ENCODE assay signal across 11 cellular contexts in genomic region chr14:47264842-47265241, GRCh38.
"Had no signal": no experiment of that assay in that cellular context is flagged by ENCODE, and none has a peak within 500 bp of the region (broad histone marks: within the 10 kb centered on the region; RNA-seq: fewer than 3 reads in every experiment).

No MANE protein-coding gene starts in this region.

- H2AFZ ChIP-seq: GM23248, GM23338 had no signal

- DNase-seq: GM23248, GOT3, H7, H9, HCEC 1CT, HFFc6 had no signal

- H3K27ac ChIP-seq: GM23248 had no signal

- H3K4me3 ChIP-seq: GM23248, GM23338, HAP-1 had no signal

- H3K4me2 ChIP-seq: GM23338 had no signal

- H3K9me3 ChIP-seq: HAP-1 had no signal

- ATAC-seq: GM23338, HCT116 had no signal

- H3K36me3 ChIP-seq: HAP-1 had no signal

- FAIRE-seq: H1, H54 had no signal

- H3K9ac ChIP-seq: GM23248 had no signal

- H3K4me1 ChIP-seq: HAP-1 had no signal
